ENCODE assay signal across 22 cellular contexts in genomic region chr6:75183099-75183541, GRCh38. TPM values are rescaled to one million over a fixed set of nuclear protein-coding genes. Genes with fewer than 3 reads are reported as not detected.
A peak's percentile ranks its signal among the peaks of the same experiment; 100 is the strongest.
DNase-seq lines count a peak whose midpoint lies in the region; ATAC-seq and TF ChIP-seq lines count a peak whose summit lies in the region.
"Had no signal": no experiment of that assay in that cellular context is flagged by ENCODE, and none has a peak within 500 bp of the region (broad histone marks: within the 10 kb centered on the region; RNA-seq: fewer than 3 reads in every experiment).

No MANE protein-coding gene starts in this region.

- intact Hi-C loops in Right ventricle myocardium superior (cut with DNase I) (no loop called here), cardiac septum (cut with DNase I) (no loop called here), tibial artery (cut with DNase I; ENCODE audit: low total_unique reads) (no loop called here)

- H3K36me3 ChIP-seq in hepatocyte (replicated peaks; ENCODE audit: insufficient read depth, low read depth), result no peaks in the 10 kb centered on the region
- H3K36me3 ChIP-seq in tibial artery, result peaks cover 11 to 32% (median 23%) of the 10 kb centered on the region in 3 donors

- H3K4me1 ChIP-seq in hepatocyte (ENCODE audit: insufficient read depth) (no peaks in the 10 kb centered on the region), tibial artery (peaks cover 0 to 7% (median 0%) of the 10 kb centered on the region in 4 donors)
- H3K4me1 ChIP-seq: parathyroid adenoma had no signal

- H4K20me1 ChIP-seq in hepatocyte (ENCODE audit: insufficient read depth, poor library complexity, severe bottlenecking), result no peaks in the 10 kb centered on the region

- H3K4me3 ChIP-seq in hepatocyte, result no peak overlapping the region
- no peak overlapping the region for H3K4me3 ChIP-seq in tibial artery
- H3K4me3 ChIP-seq: esophagus squamous epithelium, K562, smooth muscle cell, vagina had no signal

- H3K27ac ChIP-seq in hepatocyte (no peak overlapping the region), tibial artery (no peak overlapping the region)
- H3K27ac ChIP-seq: esophagus squamous epithelium, parathyroid adenoma had no signal

- no peaks in the 10 kb centered on the region for H3K9me3 ChIP-seq in hepatocyte (ENCODE audit: low read depth)
- no peaks in the 10 kb centered on the region for H3K9me3 ChIP-seq in tibial artery
- H3K9me3 ChIP-seq: esophagus squamous epithelium, vagina had no signal

- WGBS in hepatocyte (ENCODE audit: low lambda C conversion rate, missing lambda C conversion rate), result 45% methylated on average over 5 of the region's 5 CpGs

- peak overlapping the region; percentile 3 for H3K4me2 ChIP-seq in hepatocyte
- H3K4me2 ChIP-seq: smooth muscle cell had no signal

- H3K9me2 ChIP-seq in hepatocyte (replicated peaks; ENCODE audit: insufficient read depth), result no peaks in the 10 kb centered on the region

- TF ChIP-seq CTCF in hepatocyte (IDR thresholded peaks at IDR 0.05; ENCODE audit: poor library complexity), result no peak
- no peak for TF ChIP-seq CTCF in tibial artery (IDR thresholded peaks at IDR 0.05)

- H2AFZ ChIP-seq in hepatocyte, result no peak overlapping the region
- H2AFZ ChIP-seq: parathyroid adenoma had no signal

- DNase-seq in Right ventricle myocardium superior (no peak), cardiac septum (ENCODE audit: low spot score) (no peak), amniotic epithelial cell (ENCODE audit: low read depth) (peak; percentile 77), hepatocyte (ENCODE audit: low spot score) (peak; percentile 7), tibial artery (peak; percentile 31 to 63), A172 (ENCODE audit: low spot score) (no peak), putamen (ENCODE audit: low spot score) (no peak), AG08396 (ENCODE audit: low spot score) (no peak)
- DNase-seq: CD4-positive, alpha-beta memory T cell; central memory CD4-positive, alpha-beta T cell; effector CD4-positive, alpha-beta T cell; esophagus squamous epithelium; hypothalamus; kidney; naive thymus-derived CD8-positive, alpha-beta T cell; NCI-H2081; RPMI8226; stimulated activated CD4-positive, alpha-beta T cell treated with anti-CD3 and anti-CD28 coated beads, Interleukin-4, amount 100 ng/mL, for 4 hours had no signal

- H3K27me3 ChIP-seq in hepatocyte (no peaks in the 10 kb centered on the region), tibial artery (no peaks in the 10 kb centered on the region)
- H3K27me3 ChIP-seq: esophagus squamous epithelium, vagina had no signal

- peak; percentile 73 for ATAC-seq in Right ventricle myocardium superior (ENCODE audit: poor library complexity)
- ATAC-seq: K562; naive thymus-derived CD8-positive, alpha-beta T cell had no signal

- no peaks in the 10 kb centered on the region for H3K79me2 ChIP-seq in hepatocyte
- H3K79me2 ChIP-seq: parathyroid adenoma had no signal

RNA-seq across cellular contexts. Expression of gene COL12A1, which starts 22.7 kb away (rescaled TPM):
- total RNA-seq in Right ventricle myocardium superior, result 10.7 TPM
- 40.3 TPM for total RNA-seq in cardiac septum
- 48.4 and 49.0 TPM in 2 replicates for total RNA-seq in hepatocyte
- 9.2 and 13.3 TPM in 2 replicates for polyA plus RNA-seq in hepatocyte
- 9.0 and 11.1 TPM in 2 replicates for total RNA-seq in A172 (2014; rRNA removed; shearing (Covaris generic))
- total RNA-seq: CD4-positive, alpha-beta memory T cell; naive thymus-derived CD8-positive, alpha-beta T cell had no signal
- polyA plus RNA-seq: CD4-positive, alpha-beta memory T cell; K562; naive thymus-derived CD8-positive, alpha-beta T cell had no signal

Comparison
In these comparisons a context has a peak if more than half of its experiments do, and no peak if none do; other contexts are left out.
1. DNase-seq: peak in amniotic epithelial cell (single experiment), hepatocyte (single experiment) and tibial artery (2 of 2); none in Right ventricle myocardium superior (single experiment), cardiac septum (single experiment), A172 (single experiment), putamen (single experiment) and AG08396 (single experiment).